Comparison of ENCODE assay signal across 9 cellular contexts in the genomic region with DNA sequence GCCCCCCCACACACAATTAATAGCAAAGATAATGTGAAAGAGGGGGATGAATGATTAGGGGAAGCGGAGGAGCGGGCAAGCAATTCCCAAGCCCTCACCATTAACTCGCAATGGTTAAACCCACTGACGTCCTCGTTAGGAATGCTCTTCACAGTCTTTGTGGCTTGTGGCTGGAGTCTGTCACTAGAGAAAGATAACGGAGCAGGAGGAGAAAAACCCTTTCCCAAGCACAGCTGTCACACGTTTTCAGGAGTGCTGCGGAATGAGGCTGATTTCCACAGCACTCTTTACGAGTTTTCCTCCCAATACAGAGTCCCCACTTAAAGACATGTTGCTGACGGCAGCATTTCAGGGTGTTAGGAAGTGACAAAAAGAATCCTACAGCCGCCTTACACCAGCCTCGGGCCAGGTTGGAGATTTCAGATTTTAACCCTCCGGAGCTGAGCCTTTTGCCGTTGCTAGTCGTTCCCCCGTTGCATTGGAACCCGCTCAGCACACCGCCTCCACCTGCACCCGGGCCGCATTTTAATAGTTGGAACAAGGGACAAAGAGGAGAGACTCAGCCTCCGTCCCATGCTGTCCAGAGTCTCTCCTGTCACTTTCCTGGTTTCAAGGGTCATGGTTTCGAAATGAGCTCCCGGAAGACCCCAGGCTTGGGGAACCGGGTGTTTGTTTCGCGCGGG.
DNase-seq lines count a peak whose midpoint lies in the region; ATAC-seq and TF ChIP-seq lines count a peak whose summit lies in the region.
"Had no signal": no experiment of that assay in that cellular context is flagged by ENCODE, and none has a peak within 500 bp of the region (broad histone marks: within the 10 kb centered on the region; RNA-seq: fewer than 3 reads in every experiment).

No MANE protein-coding gene starts in this region.

- peaks cover 17% of the 10 kb centered on the region for H3K4me1 Mint-ChIP-seq in osteocyte (ENCODE audit: unreplicated experiment)

- peaks cover 2% of the 10 kb centered on the region; the same call in 1 of the 2 replicates for H3K36me3 ChIP-seq in SJCRH30

- H3K27ac Mint-ChIP-seq in osteocyte (ENCODE audit: unreplicated experiment): no peak overlapping the region

- H3K9me3 ChIP-seq in SJCRH30 (replicated peaks): no peaks in the 10 kb centered on the region

- DNase-seq in NCI-H1694 treated with DMSO at 0.1 percent for 48 hours (lab: John Stamatoyannopoulos, UW) (peak; percentile 4), NCI-H1694 (lab: John Stamatoyannopoulos, UW) (no peak), SJCRH30 (peak; percentile 83 to 92), fibroblast of mammary gland (ENCODE audit: low read depth) (peak; percentile 56), osteocyte (ENCODE audit: extremely low spot score, unreplicated experiment) (no peak), OCI-M2 (lab: John Stamatoyannopoulos, UW; ENCODE audit: unreplicated experiment) (no peak)
- no peak for DNase-seq in NK-92 treated with Interleukin-12 subunit alpha and Interleukin-12 subunit beta, amount 100 ng/mL, for 24 hours (lab: John Stamatoyannopoulos, UW)
- DNase-seq: DND-41 had no signal

- H3K36me3 Mint-ChIP-seq in osteocyte (ENCODE audit: unreplicated experiment): no peaks in the 10 kb centered on the region

- H3K9me3 Mint-ChIP-seq in osteocyte (ENCODE audit: unreplicated experiment): no peaks in the 10 kb centered on the region

- H3K4me3 Mint-ChIP-seq in osteocyte (ENCODE audit: unreplicated experiment): peak overlapping the region; percentile 77

- TF ChIP-seq CTCF in fibroblast of mammary gland (conservative IDR thresholded peaks at IDR 0.05; ENCODE audit: control insufficient read depth, insufficient read depth, low read depth, low read length) (no peak), osteocyte (IDR thresholded peaks at IDR 0.05) (no peak)

- H3K4me3 ChIP-seq in SJCRH30: peak overlapping the region; percentile 86
- H3K4me3 ChIP-seq in fibroblast of mammary gland (ENCODE audit: control insufficient read depth, low read depth, low read length): peak overlapping the region; percentile 62

- peaks cover 8% of the 10 kb centered on the region for H3K27me3 Mint-ChIP-seq in osteocyte (ENCODE audit: unreplicated experiment)

- H3K4me1 ChIP-seq in SJCRH30: peaks cover 52% of the 10 kb centered on the region

- no peak for ATAC-seq in HG02852 (IDR thresholded peaks at IDR 0.05; ENCODE audit: unreplicated experiment)

- H3K27me3 ChIP-seq in SJCRH30: no peaks in the 10 kb centered on the region

- H3K27ac ChIP-seq in SJCRH30: peak overlapping the region; percentile 89

Comparison
In these comparisons a context has a peak if more than half of its experiments do, and no peak if none do; other contexts are left out.
1. DNase-seq: peak in NCI-H1694 treated with DMSO at 0.1 percent for 48 hours (single experiment), SJCRH30 (2 of 2) and fibroblast of mammary gland (single experiment); none in NCI-H1694 (single experiment), osteocyte (single experiment), OCI-M2 (single experiment) and NK-92 treated with Interleukin-12 subunit alpha and Interleukin-12 subunit beta, amount 100 ng/mL, for 24 hours (single experiment).